Comparison of ENCODE assay signal across 9 cellular contexts in the genomic region with DNA sequence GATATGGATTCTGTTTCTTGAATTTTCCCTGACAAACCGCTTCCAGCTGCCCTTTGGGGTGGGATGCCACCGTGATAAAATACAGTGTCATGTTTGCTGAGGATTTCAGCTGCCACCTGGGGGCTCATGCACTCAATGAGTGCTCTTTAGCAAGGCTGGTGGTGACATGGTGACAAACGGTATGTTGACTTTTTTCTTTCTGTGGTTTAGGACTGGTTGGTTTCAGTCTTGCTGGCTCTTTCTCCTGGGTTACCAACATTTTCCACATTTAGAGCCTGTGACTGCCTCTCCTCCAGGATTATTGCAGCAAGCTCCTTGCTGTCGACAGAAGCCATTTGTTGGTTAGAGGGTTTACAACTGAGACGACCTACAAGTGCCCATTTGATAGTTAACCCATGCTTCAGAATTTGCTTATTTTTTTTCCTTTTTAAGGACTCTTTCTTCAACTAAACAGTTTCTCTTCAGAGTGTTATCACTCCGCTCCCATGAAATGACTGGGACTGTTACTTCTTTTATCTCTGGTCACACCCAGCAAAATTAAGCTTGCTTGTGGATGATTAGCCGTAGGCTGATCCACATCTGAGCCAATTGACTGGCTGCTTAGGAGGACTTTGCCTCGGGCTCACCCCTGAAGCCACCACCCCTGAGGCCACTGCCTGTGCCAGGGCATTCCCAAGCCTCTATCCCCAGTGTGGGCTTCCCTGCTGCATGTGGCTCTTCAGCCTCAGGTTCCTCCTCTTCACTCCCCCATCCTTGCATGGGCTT.
A peak's percentile ranks its signal among the peaks of the same experiment; 100 is the strongest.
DNase-seq lines count a peak whose midpoint lies in the region; ATAC-seq and TF ChIP-seq lines count a peak whose summit lies in the region.
"Had no signal": no experiment of that assay in that cellular context is flagged by ENCODE, and none has a peak within 500 bp of the region (broad histone marks: within the 10 kb centered on the region; RNA-seq: fewer than 3 reads in every experiment).

No MANE protein-coding gene starts in this region.

- DNase-seq in stimulated activated CD4-positive, alpha-beta T cell treated with anti-CD3 and anti-CD28 coated beads, Interleukin-15, amount 100 ng/mL, for 24 hours = peak; percentile 24
- DNase-seq in stimulated activated CD4-positive, alpha-beta T cell treated with anti-CD3 and anti-CD28 coated beads, Interleukin-12 subunit alpha, Interleukin-12 subunit beta, amount 100 ng/mL, for 4 hours = no peak
- DNase-seq in NCI-H2107 (lab: John Stamatoyannopoulos, UW) (peak; percentile 40), erythroblast (lab: John Stamatoyannopoulos, UW) (peak; percentile 93 to 98), NCI-H2081 treated with DMSO at 0.1 percent for 48 hours (lab: John Stamatoyannopoulos, UW) (no peak), superior temporal gyrus (ENCODE audit: extremely low spot score) (no peak), NCI-H2227 treated with DMSO at 0.1 percent for 48 hours (lab: John Stamatoyannopoulos, UW) (no peak)
- DNase-seq: left cardiac atrium had no signal

- TF ChIP-seq POLR2A in erythroblast (IDR thresholded peaks at IDR 0.05; ENCODE audit: low read length) = peak; percentile 75

- ATAC-seq in GM21447 (IDR thresholded peaks at IDR 0.05; ENCODE audit: unreplicated experiment) = no peak
- ATAC-seq: left cardiac atrium had no signal

Comparison
In these comparisons a context has a peak if more than half of its experiments do, and no peak if none do; other contexts are left out.
1. DNase-seq: peak in stimulated activated CD4-positive, alpha-beta T cell treated with anti-CD3 and anti-CD28 coated beads, Interleukin-15, amount 100 ng/mL, for 24 hours (single experiment), NCI-H2107 (single experiment) and erythroblast (2 of 2); none in stimulated activated CD4-positive, alpha-beta T cell treated with anti-CD3 and anti-CD28 coated beads, Interleukin-12 subunit alpha, Interleukin-12 subunit beta, amount 100 ng/mL, for 4 hours (single experiment), NCI-H2081 treated with DMSO at 0.1 percent for 48 hours (single experiment), superior temporal gyrus (single experiment) and NCI-H2227 treated with DMSO at 0.1 percent for 48 hours (single experiment).